Comparison of ENCODE assay signal across 1 cellular context in genomic region chr12:51391047-51391837, GRCh38.
TF ChIP-seq lines count a peak whose summit lies in the region.

TSS of gene GALNT6 (minus strand) at chr12:51391406. CDS start at chr12:51379781, 11,625 bp downstream.

TF ChIP-seq in GM12878, 131 proteins besides CTCF, POLR2A, EP300 and RAD21 (continued from another document):
- TF ChIP-seq ATF2 (IDR thresholded peaks at IDR 0.05; ENCODE audit: low read length): no peak
- TF ChIP-seq WRNIP1 (IDR thresholded peaks at IDR 0.05; ENCODE audit: borderline replicate concordance, low read depth, low read length): no peak
- no peak for TF ChIP-seq CREM (IDR thresholded peaks at IDR 0.05; ENCODE audit: low read depth)
- no peak for TF ChIP-seq FOS (IDR thresholded peaks at IDR 0.05; ENCODE audit: borderline replicate concordance, extremely low read depth, insufficient read length)
- no peak; the same call in 1 of the 2 replicates for TF ChIP-seq EED (IDR thresholded peaks at IDR 0.05; ENCODE audit: low read depth)
- no peak for TF ChIP-seq E4F1 (IDR thresholded peaks at IDR 0.05; ENCODE audit: borderline replicate concordance, partially characterized antibody)
- TF ChIP-seq ZNF592 (IDR thresholded peaks at IDR 0.05): no peak
- no peak for TF ChIP-seq CHD2 (IDR thresholded peaks at IDR 0.05; ENCODE audit: borderline replicate concordance, low read depth, low read length)
- peak in 1 of 2 experiments; percentile 43; a peak in 1 of 4 replicates for TF ChIP-seq BHLHE40 (IDR thresholded peaks at IDR 0.05; ENCODE audit: borderline replicate concordance in 1 of 2, low read depth in 2 of 2, low read length in 1 of 2)
- peak; percentile 40 for TF ChIP-seq RUNX3 (IDR thresholded peaks at IDR 0.05; ENCODE audit: low read length)
